In the genomic region with DNA sequence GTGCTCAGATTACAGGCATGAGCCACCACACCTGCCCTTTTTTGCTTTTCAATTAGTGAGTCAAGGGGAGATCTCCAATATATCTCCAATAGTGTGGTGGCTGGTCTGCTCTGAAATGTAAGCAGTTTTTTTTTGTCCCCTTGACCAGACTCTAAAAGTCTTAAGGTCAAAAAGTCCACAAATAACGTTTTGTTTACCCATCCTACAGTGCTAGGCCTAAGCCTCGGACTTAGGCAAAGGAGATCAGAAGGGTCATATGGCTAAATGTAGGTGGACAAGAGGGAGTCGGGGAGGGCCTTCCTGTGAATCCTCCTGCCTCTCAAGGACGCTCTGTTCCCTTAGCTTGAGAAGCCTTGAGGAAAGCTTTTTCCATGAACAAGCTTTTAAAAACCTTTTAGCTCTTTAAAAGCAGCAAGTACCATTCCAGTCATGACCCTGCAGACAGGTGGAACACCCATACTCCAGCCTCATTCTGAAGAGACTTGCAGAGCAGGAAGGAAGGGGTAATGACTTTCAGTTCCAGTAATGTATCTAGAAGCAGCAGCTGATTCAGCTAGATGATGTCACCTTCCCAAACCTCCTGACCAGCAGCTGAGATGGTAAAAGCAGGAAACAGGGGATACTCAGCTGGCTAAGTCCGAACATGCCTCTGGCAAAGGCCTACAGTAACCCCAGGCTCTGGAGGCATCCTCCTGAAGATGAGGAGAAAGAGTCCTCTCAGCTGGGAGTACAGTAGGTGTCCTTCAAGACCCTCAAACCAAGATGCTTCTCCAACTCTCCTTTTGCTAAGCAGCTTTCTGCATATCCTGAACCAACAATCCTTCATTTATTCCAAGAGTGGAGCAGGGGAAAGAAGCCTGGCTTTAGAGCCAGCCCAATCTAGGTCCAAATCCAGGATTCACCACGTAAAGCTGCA, we compare ENCODE assay signal across 8 cellular contexts. TPM values are rescaled to one million over a fixed set of nuclear protein-coding genes. Genes with fewer than 3 reads are reported as not detected.
DNase-seq lines count a peak whose midpoint lies in the region; ATAC-seq and TF ChIP-seq lines count a peak whose summit lies in the region.

No MANE protein-coding gene starts in this region.

- POLR2A ChIA-PET in PC-3 (lab: Charles Lee; ENCODE audit: unreplicated experiment), result interaction anchor here (1.0 to 2.0 kb wide), 3 partner anchors 14 to 37 kb away, joined by 6 to 11 read pairs (median 8); a partner anchor contains a TSS

- ATAC-seq in HG03196 (IDR thresholded peaks at IDR 0.05; ENCODE audit: unreplicated experiment) (peak; percentile 91), PC-3 (peak; percentile 47), right lobe of liver (peak; percentile 32 to 63 (median 54))

- H3K36me3 Mint-ChIP-seq in Calu3 (ENCODE audit: insufficient read depth, unreplicated experiment) (peaks cover 99% of the 10 kb centered on the region), chondrocyte (ENCODE audit: low read depth) (peaks cover 18% of the 10 kb centered on the region)

- H3K27ac ChIP-seq in PC-3 (ENCODE audit: low read length) (peak overlapping the region; percentile 62), right lobe of liver (peak overlapping the region; percentile 73 to 83 (median 76)), temporal lobe (ENCODE audit: low read depth, low read length) (peak overlapping the region; percentile 88)

- H3K27ac Mint-ChIP-seq in Calu3 (ENCODE audit: unreplicated experiment), result peak overlapping the region; percentile 85
- peak overlapping the region; percentile 99 for H3K27ac Mint-ChIP-seq in chondrocyte (ENCODE audit: unreplicated experiment)

- CTCF ChIA-PET in Calu3 (lab: Charles Lee), result interaction anchor here (0.6 to 2.9 kb wide), 9 partner anchors 10 to 86 kb away, joined by 3 to 26 read pairs (median 6); a partner anchor contains a TSS
- CTCF ChIA-PET in PC-3 (lab: Charles Lee), result interaction anchor here (1.1 kb wide), 1 partner anchor 25 kb away, joined by 3 read pairs; no protein-coding TSS in a partner anchor

- peaks cover 79% of the 10 kb centered on the region for H3K4me1 Mint-ChIP-seq in Calu3 (ENCODE audit: low read depth, unreplicated experiment)
- peaks cover 63% of the 10 kb centered on the region for H3K4me1 Mint-ChIP-seq in chondrocyte (ENCODE audit: low read depth)

- TF ChIP-seq POLR2A in right lobe of liver (IDR thresholded peaks at IDR 0.05), result peak; percentile 62

- intact Hi-C loops in Calu3 (cut with micrococcal nuclease; ENCODE audit: unreplicated experiment), result loop anchor here (5.0 kb wide), 1 partner anchor 37 kb away; no protein-coding TSS in a partner anchor
- intact Hi-C loops in PC-3 (cut with micrococcal nuclease), result no loop called here
- intact Hi-C loops in right lobe of liver (cut with DNase I), result no loop called here

- H3K4me3 Mint-ChIP-seq in Calu3 (ENCODE audit: low read depth, unreplicated experiment) (peak overlapping the region; percentile 56), chondrocyte (ENCODE audit: unreplicated experiment) (no peak overlapping the region)

- H3K79me2 ChIP-seq in PC-3 (ENCODE audit: low read length), result peaks cover 99% of the 10 kb centered on the region

- H3K9me3 ChIP-seq in PC-3 (ENCODE audit: low read length) (no peaks in the 10 kb centered on the region), right lobe of liver (no peaks in the 10 kb centered on the region)

- H3K9me2 ChIP-seq in PC-3 (replicated peaks; ENCODE audit: low read length), result no peaks in the 10 kb centered on the region

- no peaks in the 10 kb centered on the region for H4K20me1 ChIP-seq in PC-3 (ENCODE audit: low read length)

- H3K9me3 Mint-ChIP-seq in Calu3 (ENCODE audit: low read depth, unreplicated experiment) (no peaks in the 10 kb centered on the region), chondrocyte (ENCODE audit: low read depth) (no peaks in the 10 kb centered on the region)

- H3K4me2 ChIP-seq in PC-3 (ENCODE audit: low read length), result peak overlapping the region; percentile 20

- WGBS in right lobe of liver (ENCODE audit: insufficient coverage, low coverage, low lambda C conversion rate, missing lambda C conversion rate), result 15% methylated on average over 5 of the region's 6 CpGs

- no peak for TF ChIP-seq CTCF in Calu3 (IDR thresholded peaks at IDR 0.05; ENCODE audit: unreplicated experiment)
- no peak for TF ChIP-seq CTCF in PC-3 (conservative IDR thresholded peaks at IDR 0.05; ENCODE audit: low read depth, low read length)
- TF ChIP-seq CTCF in chondrocyte (IDR thresholded peaks at IDR 0.05), result no peak
- TF ChIP-seq CTCF in right lobe of liver (IDR thresholded peaks at IDR 0.05), result no peak

- no peak overlapping the region for H2AFZ ChIP-seq in PC-3 (ENCODE audit: low read length)

- no peaks in the 10 kb centered on the region for H3F3A ChIP-seq in PC-3 (ENCODE audit: low read length, unreplicated experiment)

- H3K27me3 ChIP-seq in PC-3 (ENCODE audit: low read length) (no peaks in the 10 kb centered on the region), right lobe of liver (no peaks in the 10 kb centered on the region)

- H3K36me3 ChIP-seq in PC-3 (ENCODE audit: low read depth, low read length) (peaks cover 52% of the 10 kb centered on the region), right lobe of liver (no peaks in the 10 kb centered on the region)

- TSS peak; percentile 78 for BruUV-seq in Calu3 (replicated peaks; lab: Mats Ljungman, UMichigan)
- BruUV-seq in PC-3 (replicated peaks; lab: Mats Ljungman, UMichigan), result TSS peak; percentile 60

- H3K9ac ChIP-seq in PC-3 (ENCODE audit: low read length), result no peak overlapping the region

- DNase-seq in Calu3 (peak; percentile 76), GM19240 (ENCODE audit: insufficient read length, low spot score) (peak; percentile 76), PC-3 (peak; percentile 88), chondrocyte (ENCODE audit: low spot score) (no peak), right lobe of liver (peak in 1 of 3 donors; percentile 57), GOT3 (lab: John Stamatoyannopoulos, UW) (no peak)

- H3K4me3 ChIP-seq in PC-3 (ENCODE audit: low read length), result no peak overlapping the region
- no peak overlapping the region for H3K4me3 ChIP-seq in right lobe of liver

- no peaks in the 10 kb centered on the region for H3K27me3 Mint-ChIP-seq in Calu3 (ENCODE audit: unreplicated experiment)
- H3K27me3 Mint-ChIP-seq in chondrocyte (ENCODE audit: low read depth), result no peaks in the 10 kb centered on the region

- H3K4me1 ChIP-seq in PC-3 (ENCODE audit: insufficient read depth, low read length) (peaks cover 75% of the 10 kb centered on the region), right lobe of liver (peaks cover 0 to 75% (median 26%) of the 10 kb centered on the region in 4 donors)

RNA-seq across cellular contexts. Expression of a gene that starts 23.6 kb away (rescaled TPM):
- total RNA-seq in Calu3 (2022), result 290 and 321 TPM in 2 replicates
- total RNA-seq in PC-3 (2014; rRNA removed), result 260 and 277 TPM in 2 replicates
- 55.9 to 96.1 TPM (median 90.7 TPM) in 3 replicates for total RNA-seq in chondrocyte
- total RNA-seq in right lobe of liver, result 10 to 100 TPM; 30.5 to 96.1 (median 63.4) TPM
- 42.5 TPM for total RNA-seq in temporal lobe

RNA-seq across cellular contexts. Expression of a gene that starts 40.0 kb away (rescaled TPM):
- total RNA-seq in Calu3 (2022) (157 and 179 TPM in 2 replicates), PC-3 (2014; rRNA removed) (128 and 151 TPM in 2 replicates), chondrocyte (20.2 to 51.0 TPM (median 49.6 TPM) in 3 replicates), right lobe of liver (1 to 10 TPM in 5 of 6 experiments, under 1 TPM in 1; 0.56 to 8.3 (median 2.8) TPM), temporal lobe (6.6 TPM)

Comparison
In these comparisons a context has a peak if more than half of its experiments do, and no peak if none do; other contexts are left out.
1. DNase-seq: peak in Calu3 (single experiment), GM19240 (single experiment) and PC-3 (single experiment); none in chondrocyte (single experiment) and GOT3 (single experiment).
2. Peak in every context shown above with its lines, with median percentiles within 50 percentile points of each other: ATAC-seq and H3K27ac ChIP-seq.